33 cellular contexts compared by ENCODE assay signal in the genomic region with DNA sequence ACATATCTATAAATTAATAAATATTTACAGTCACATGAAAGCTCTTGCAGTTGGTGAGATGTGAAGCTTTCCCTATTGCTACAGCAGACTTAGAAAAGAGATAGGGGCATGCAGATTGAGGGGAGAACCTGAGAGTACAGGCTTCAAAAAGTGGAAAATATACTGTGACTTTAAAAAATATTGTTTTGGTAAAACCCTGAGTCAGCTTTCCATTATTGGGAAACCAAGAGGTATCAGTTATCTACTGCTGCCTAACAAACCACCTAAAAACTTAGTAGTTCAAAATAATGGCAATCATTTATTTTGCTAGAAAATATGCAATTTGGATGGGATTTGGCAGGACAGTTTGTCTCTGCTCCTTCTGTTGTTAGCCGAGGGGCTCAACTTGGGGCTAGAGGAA. TPM values are rescaled to one million over a fixed set of nuclear protein-coding genes. Genes with fewer than 3 reads are reported as not detected.
DNase-seq lines count a peak whose midpoint lies in the region; ATAC-seq, FAIRE-seq and TF ChIP-seq lines count a peak whose summit lies in the region.
"Had no signal": no experiment of that assay in that cellular context is flagged by ENCODE, and none has a peak within 500 bp of the region (broad histone marks: within the 10 kb centered on the region; RNA-seq: fewer than 3 reads in every experiment).

No MANE protein-coding gene starts in this region.

- TF ChIP-seq CTCF in A549 (IDR thresholded peaks at IDR 0.05): no peak
- TF ChIP-seq CTCF in IMR-90 (conservative IDR thresholded peaks at IDR 0.05; ENCODE audit: low read depth, low read length): no peak
- no peak for TF ChIP-seq CTCF in K562 (IDR thresholded peaks at IDR 0.05 in 2 of 3, conservative IDR thresholded peaks at IDR 0.05 in 1 of 3; ENCODE audit: insufficient read depth in 2 of 3, low read depth in 1 of 3, low read length in 3 of 3)
- no peak for TF ChIP-seq CTCF in RWPE1 (conservative IDR thresholded peaks at IDR 0.05; ENCODE audit: low read depth)

- 45% methylated on average over 1 of the region's 1 CpG for WGBS in A549 (ENCODE audit: missing lambda C conversion rate)
- no CpG with 5 or more reads among the region's 1 CpG for WGBS in IMR-90 (ENCODE audit: extremely low coverage in 2 of 2, insufficient read length in 1 of 2), 2 experiments
- 25% methylated on average over 1 of the region's 1 CpG for WGBS in K562 (ENCODE audit: insufficient coverage, low coverage, missing lambda C conversion rate)

- H4K91ac ChIP-seq in IMR-90 (ENCODE audit: insufficient read depth, low read depth, low read length): no peak overlapping the region

- H3K4ac ChIP-seq in IMR-90 (ENCODE audit: low read depth, low read length): no peak overlapping the region

- no peaks in the 10 kb centered on the region for H4K20me1 ChIP-seq in IMR-90 (ENCODE audit: insufficient read depth, low read length)
- no peaks in the 10 kb centered on the region for H4K20me1 ChIP-seq in K562 (replicated peaks; ENCODE audit: control insufficient read depth, insufficient read depth, low read length)
- H4K20me1 ChIP-seq: BLaER1; BLaER1 treated with 17β-estradiol and CSF1 and Interleukin-3, amounts not matched to agents 10 nM and 100 nM had no signal

- H2BK20ac ChIP-seq in IMR-90 (ENCODE audit: low read depth, low read length): no peak overlapping the region

- FAIRE-seq in A549 (lab: Jason Lieb, UNC) (no peak), K562 (lab: Jason Lieb, UNC) (no peak)
- FAIRE-seq: A204.1, D721Med had no signal

- no peak overlapping the region for H3K18ac ChIP-seq in IMR-90 (ENCODE audit: low read depth, low read length)

- intact Hi-C loops in IMR-90 (cut with micrococcal nuclease): no loop called here
- intact Hi-C loops in K562 (cut with micrococcal nuclease): no loop called here

- no peaks in the 10 kb centered on the region for H3K9me3 ChIP-seq in A549
- no peaks in the 10 kb centered on the region for H3K9me3 ChIP-seq in IMR-90 (ENCODE audit: control insufficient read depth, insufficient read depth, low read length)
- H3K9me3 ChIP-seq in K562 (replicated peaks; ENCODE audit: control insufficient read depth, insufficient read depth, low read depth, low read length): no peaks in the 10 kb centered on the region
- H3K9me3 ChIP-seq: BE2C; BLaER1; BLaER1 treated with 17β-estradiol and CSF1 and Interleukin-3, amounts not matched to agents 10 nM and 100 nM; Caco-2 had no signal

- H2AFZ ChIP-seq in IMR-90 (replicated peaks; ENCODE audit: low read length, poor library complexity) (no peak overlapping the region), K562 (ENCODE audit: low read depth, low read length) (no peak overlapping the region)

- no peak overlapping the region for H3K23ac ChIP-seq in IMR-90 (ENCODE audit: low read depth, low read length)

- H3K79me1 ChIP-seq in IMR-90 (ENCODE audit: low read depth in 1 of 2, low read length in 2 of 2): no peaks in the 10 kb centered on the region

- no peak overlapping the region for H3K4me3 ChIP-seq in A549
- H3K4me3 ChIP-seq in IMR-90 (ENCODE audit: insufficient read depth, low read depth, low read length): no peak overlapping the region
- no peak overlapping the region for H3K4me3 ChIP-seq in K562
- H3K4me3 ChIP-seq: BLaER1; BLaER1 treated with 17β-estradiol and CSF1 and Interleukin-3, amounts not matched to agents 10 nM and 100 nM had no signal

- DNase-seq in A549 (ENCODE audit: low read depth in 1 of 2, low spot score in 1 of 2) (no peak), IMR-90 (no peak), K562 (ENCODE audit: extremely low read depth in 1 of 4, low spot score in 3 of 4) (no peak), NCI-H774 (lab: John Stamatoyannopoulos, UW) (no peak), RWPE1 (ENCODE audit: low spot score) (no peak)
- DNase-seq: 8988T; ACHN; AML-193; BE2C; C1 segment of cervical spinal cord; Caco-2; Calu3; CD4-positive, alpha-beta memory T cell; CD4-positive, alpha-beta T cell; CD4-positive, CD25-positive, alpha-beta regulatory T cell; CD8-positive, alpha-beta memory T cell; CD8-positive, alpha-beta T cell; COR-L47; DMS 273 treated with DMSO at 0.1 percent for 48 hours; DMS153; DMS53; DMS79; DMS79 treated with DMSO at 0.1 percent for 48 hours; DND-41; EL had no signal

- no peak overlapping the region for H2AK5ac ChIP-seq in IMR-90 (ENCODE audit: low read depth, low read length)

- H3K9me1 ChIP-seq in IMR-90 (ENCODE audit: insufficient read depth, low read length) (no peaks in the 10 kb centered on the region), K562 (ENCODE audit: control insufficient read depth, insufficient read depth, low read length) (no peaks in the 10 kb centered on the region)

- no peak overlapping the region for H3K14ac ChIP-seq in IMR-90 (replicated peaks; ENCODE audit: low read depth, low read length)

- CTCF ChIA-PET in A549 (lab: Yijun Ruan, JAX) (no interaction called here), IMR-90 (lab: Yijun Ruan, JAX) (interaction anchor here (0.7 kb wide), 1 partner anchor 48 kb away, joined by 3 read pairs; no protein-coding TSS in a partner anchor), K562 (lab: Yijun Ruan, JAX; ENCODE audit: low intra/inter-chr PET ratio) (no interaction called here), RWPE1 (lab: Yijun Ruan, JAX) (no interaction called here)

- no peaks in the 10 kb centered on the region for H3K4me1 ChIP-seq in A549
- no peaks in the 10 kb centered on the region for H3K4me1 ChIP-seq in IMR-90 (ENCODE audit: control insufficient read depth, insufficient read depth, low read length)
- peaks cover 0 to 3% of the 10 kb centered on the region in 2 experiments; a peak in 2 of 5 replicates for H3K4me1 ChIP-seq in K562 (replicated peaks in 1 of 2; ENCODE audit: control insufficient read depth in 2 of 2, insufficient read depth in 2 of 2, low read length in 2 of 2)
- H3K4me1 ChIP-seq: BE2C; BLaER1; BLaER1 treated with 17β-estradiol and CSF1 and Interleukin-3, amounts not matched to agents 10 nM and 100 nM; Caco-2 had no signal

- H2BK5ac ChIP-seq in IMR-90 (ENCODE audit: low read depth, low read length, poor library complexity, severe bottlenecking): no peak overlapping the region

- POLR2A ChIA-PET in A549 (lab: Yijun Ruan, JAX): no interaction called here
- POLR2A ChIA-PET in IMR-90 (lab: Charles Lee; ENCODE audit: unreplicated experiment): no interaction called here
- POLR2A ChIA-PET in K562 (lab: Yijun Ruan, JAX): no interaction called here
- POLR2A ChIA-PET in RWPE1 (lab: Yijun Ruan, JAX; ENCODE audit: low non-redundant PET): no interaction called here

- no peaks in the 10 kb centered on the region; the same call in 1 of the 2 replicates for H3K27me3 ChIP-seq in IMR-90 (ENCODE audit: control insufficient read depth, insufficient read depth, low read length)
- H3K27me3 ChIP-seq in K562 (ENCODE audit: control insufficient read depth in 2 of 2, insufficient read depth in 2 of 2, low read length in 2 of 2): no peaks in the 10 kb centered on the region
- H3K27me3 ChIP-seq: BE2C; BLaER1; BLaER1 treated with 17β-estradiol and CSF1 and Interleukin-3, amounts not matched to agents 10 nM and 100 nM had no signal

- H3K9ac ChIP-seq in IMR-90 (ENCODE audit: low read depth, low read length) (no peak overlapping the region), K562 (ENCODE audit: insufficient read depth in 1 of 2, low read depth in 2 of 2, low read length in 2 of 2) (no peak overlapping the region)
- H3K9ac ChIP-seq: BLaER1; BLaER1 treated with 17β-estradiol and CSF1 and Interleukin-3, amounts not matched to agents 10 nM and 100 nM had no signal

- no peaks in the 10 kb centered on the region for H3K36me3 ChIP-seq in IMR-90 (ENCODE audit: control insufficient read depth, insufficient read depth, low read length)
- no peaks in the 10 kb centered on the region for H3K36me3 ChIP-seq in K562 (ENCODE audit: control insufficient read depth, insufficient read depth, low read length)
- H3K36me3 ChIP-seq: BE2C; BLaER1; BLaER1 treated with 17β-estradiol and CSF1 and Interleukin-3, amounts not matched to agents 10 nM and 100 nM had no signal

- TF ChIP-seq EP300 in A549 (IDR thresholded peaks at IDR 0.05): no peak
- TF ChIP-seq EP300 in K562 (IDR thresholded peaks at IDR 0.05; ENCODE audit: low read length): no peak

- ATAC-seq in A549: no peak
- no peak for ATAC-seq in IMR-90 (ENCODE audit: low read depth)
- ATAC-seq in K562: no peak
- no peak for ATAC-seq in GM21737 (IDR thresholded peaks at IDR 0.05; ENCODE audit: unreplicated experiment)
- ATAC-seq: CD8-positive, alpha-beta T cell had no signal

- in situ Hi-C loops in IMR-90 (cut with MboI; ENCODE audit: low sequenced_read_pairs): no loop called here
- in situ Hi-C loops in K562 (cut with MboI): no loop called here

- no peak overlapping the region for H3K27ac ChIP-seq in A549
- H3K27ac ChIP-seq in IMR-90 (ENCODE audit: insufficient read depth, low read length): no peak overlapping the region
- H3K27ac ChIP-seq in K562 (ENCODE audit: extremely low read depth, low read depth, low read length): no peak overlapping the region
- no peak overlapping the region for H3K27ac ChIP-seq in RWPE1
- H3K27ac ChIP-seq: 22Rv1; BLaER1; BLaER1 treated with 17β-estradiol and CSF1 and Interleukin-3, amounts not matched to agents 10 nM and 100 nM; C4-2B had no signal

- no peak overlapping the region for H2BK15ac ChIP-seq in IMR-90 (ENCODE audit: low read depth, low read length)

- no peak overlapping the region for H2BK120ac ChIP-seq in IMR-90 (ENCODE audit: low read depth, low read length)

- H2AK9ac ChIP-seq in IMR-90 (replicated peaks; ENCODE audit: low read depth, low read length, poor library complexity): no peak overlapping the region

- no peak overlapping the region for H3K4me2 ChIP-seq in A549
- H3K4me2 ChIP-seq in IMR-90 (ENCODE audit: low read depth, low read length): no peak overlapping the region
- no peak overlapping the region for H3K4me2 ChIP-seq in K562 (ENCODE audit: insufficient read depth, low read length)
- H3K4me2 ChIP-seq: BLaER1; BLaER1 treated with 17β-estradiol and CSF1 and Interleukin-3, amounts not matched to agents 10 nM and 100 nM had no signal

- dilution Hi-C loops in IMR-90 (cut with HindIII; ENCODE audit: low sequenced_read_pairs, unreplicated experiment): no loop called here

- TF ChIP-seq RAD21 in A549 (conservative IDR thresholded peaks at IDR 0.05 in 1 of 2, IDR thresholded peaks at IDR 0.05 in 1 of 2): no peak
- no peak for TF ChIP-seq RAD21 in IMR-90 (IDR thresholded peaks at IDR 0.05; ENCODE audit: low read length)
- TF ChIP-seq RAD21 in K562 (CRISPR knock-in tag; conservative IDR thresholded peaks at IDR 0.05 in 1 of 2, IDR thresholded peaks at IDR 0.05 in 1 of 2): no peak

- no peak overlapping the region for H3K56ac ChIP-seq in IMR-90 (ENCODE audit: extremely low read depth, insufficient read depth, low read length)

- H4K8ac ChIP-seq in IMR-90 (ENCODE audit: low read depth in 2 of 2, low read length in 2 of 2): no peak overlapping the region

- TF ChIP-seq POLR2A in A549 (IDR thresholded peaks at IDR 0.05; ENCODE audit: low read length) (no peak), IMR-90 (IDR thresholded peaks at IDR 0.05; ENCODE audit: low read depth, low read length) (no peak), K562 (conservative IDR thresholded peaks at IDR 0.05) (no peak)

- H4K5ac ChIP-seq in IMR-90 (ENCODE audit: low read depth, low read length): no peak overlapping the region

- H3K79me2 ChIP-seq in K562 (ENCODE audit: control insufficient read depth, insufficient read depth, low read length): no peaks in the 10 kb centered on the region

- no TSS peak for BruUV-seq in IMR-90 (replicated peaks; lab: Mats Ljungman, UMichigan)
- BruUV-seq in K562 (replicated peaks; lab: Mats Ljungman, UMichigan): no TSS peak

RNA-seq across cellular contexts. Expression of gene LANCL3, which starts 38.3 kb away (rescaled TPM):
- not detected in 2 replicates for polyA plus RNA-seq in A549 (2011; rRNA removed)
- polyA plus RNA-seq in A549 (2012; cell fraction: cytosol; rRNA removed): not detected in 2 replicates
- not detected in 2 replicates for polyA plus RNA-seq in A549 (2012; cell fraction: nucleus; rRNA removed)
- not detected in 3 replicates for polyA plus RNA-seq in A549 (2017; fragmentation: RNase III; extraction: RNeasy Plus Mini Kit Qiagen cat#74134 plus additional on column Dnase treatment)
- polyA minus RNA-seq in A549 (2011; rRNA and poly(A)+ RNA removed): not detected in 2 replicates
- total RNA-seq in IMR-90 (2012; rRNA removed): not detected in 2 replicates
- polyA plus RNA-seq in IMR-90 (2012; rRNA removed): not detected in 2 replicates
- not detected in 2 replicates for polyA plus RNA-seq in IMR-90 (2012; cell fraction: cytosol; rRNA removed)
- not detected in 2 replicates for polyA plus RNA-seq in IMR-90 (2012; cell fraction: nucleus; rRNA removed; ENCODE audit: low replicate concordance)
- total RNA-seq in K562 (2011; cell fraction: chromatin; rRNA removed; ENCODE audit: low replicate concordance): 2.5 TPM in 2 replicates
- total RNA-seq in K562 (2011; cell fraction: nucleolus; rRNA removed): 2.3 and 2.5 TPM in 2 replicates
- total RNA-seq in K562 (2011; cell fraction: nucleoplasm; rRNA removed): 1.5 and 3.3 TPM in 2 replicates
- total RNA-seq in K562 (2014; rRNA removed): 0.41 and 0.57 TPM in 2 replicates
- 0.76 and 0.83 TPM in 2 replicates for total RNA-seq in K562 (2014; rRNA removed; fragmentation: Illumina TruSeq; extraction: Trizol)
- total RNA-seq in K562 (2015; rRNA removed; fragmentation: Illumina TruSeq; extraction: Trizol): 0.45 and 0.58 TPM in 2 replicates
- 1.5 TPM in 2 replicates for total RNA-seq in K562 (2021)
- polyA plus RNA-seq in K562 (2011; rRNA removed): 0.84 and 2.7 TPM in 2 replicates
- polyA plus RNA-seq in K562 (2011; cell fraction: cytosol; rRNA removed): 0.81 and 1.4 TPM in 2 replicates
- polyA plus RNA-seq in K562 (2011; cell fraction: nucleus; rRNA removed): 1.0 and 2.3 TPM in 2 replicates
- polyA plus RNA-seq in K562 (2012): 0.79 and 0.98 TPM in 2 replicates
- 0.65 and 0.91 TPM in 2 replicates for polyA plus RNA-seq in K562 (2014; fragmentation: Illumina TruSeq; extraction: Trizol)
- polyA plus RNA-seq in K562 (2014; fragmentation: Nextera tagmentation; extraction: Ambion mirVana): under 1 TPM; 0.45 to 0.50 TPM
- 0.20 and 0.41 TPM in 2 replicates for polyA plus RNA-seq in K562 (2014; rRNA removed)
- 0.91 and 3.3 TPM in 2 replicates for polyA minus RNA-seq in K562 (2011; rRNA and poly(A)+ RNA removed)
- polyA minus RNA-seq in K562 (2011; cell fraction: cytosol; rRNA and poly(A)+ RNA removed): 0.67 and 1.6 TPM in 2 replicates
- 1.8 and 5.8 TPM in 2 replicates for polyA minus RNA-seq in K562 (2011; cell fraction: nucleus; rRNA and poly(A)+ RNA removed)
- total RNA-seq: Caco-2 had no signal
- polyA plus RNA-seq: BJ; CD4-positive, CD25-positive, alpha-beta regulatory T cell had no signal

Comparison
In these comparisons a context has a peak if more than half of its experiments do, and no peak if none do; other contexts are left out.
1. Of the 35 proteins assayed by ChIP-seq in both K562 and A549: peak only in K562: none; only in A549: none; in both: MAFK; in neither: 34.